13 cellular contexts compared by ENCODE assay signal in the genomic region with DNA sequence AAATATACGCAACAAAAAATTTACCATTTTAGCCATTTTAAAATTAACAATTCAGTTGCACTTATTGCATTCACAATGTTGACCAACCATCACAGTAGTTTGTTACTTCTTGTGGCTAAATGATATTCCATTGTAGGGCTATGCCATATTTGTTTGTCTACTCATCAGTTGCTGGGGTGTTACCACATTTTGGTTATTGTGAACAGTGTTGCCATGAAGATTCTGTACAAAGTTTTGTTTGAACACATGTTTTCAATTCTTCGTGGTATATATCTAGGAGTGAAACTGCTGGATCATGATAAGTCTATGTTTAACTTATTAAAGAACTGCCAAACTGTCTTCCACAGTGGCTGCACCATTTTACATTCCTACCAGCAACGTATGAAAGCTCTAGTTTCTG. TPM values are rescaled to one million over a fixed set of nuclear protein-coding genes. Genes with fewer than 3 reads are reported as not detected.
"Had no signal": no experiment of that assay in that cellular context is flagged by ENCODE, and none has a peak within 500 bp of the region (broad histone marks: within the 10 kb centered on the region; RNA-seq: fewer than 3 reads in every experiment).

No MANE protein-coding gene starts in this region.

- DNase-seq: activated effector memory CD4-positive, alpha-beta T cell treated with anti-CD3 and anti-CD28 coated beads, Interleukin-2, amount 50 U/mL, for 16 hours; esophagus squamous epithelium; glutamatergic neuron; ovary; stimulated activated CD4-positive, alpha-beta T cell treated with anti-CD3 and anti-CD28 coated beads, Interleukin-15, amount 100 ng/mL, for 24 hours; stimulated activated CD4-positive, alpha-beta T cell treated with anti-CD3 and anti-CD28 coated beads, Interleukin-4, amount 100 ng/mL, for 24 hours; stimulated activated naive CD8-positive, alpha-beta T cell treated with anti-CD3 and anti-CD28 coated beads, Interleukin-15, amount 100 ng/mL, for 72 hours; thyroid gland had no signal

- H3K4me1 Mint-ChIP-seq: mesothelial cell of epicardium; neural progenitor cell; stimulated activated naive CD8-positive, alpha-beta T cell treated with anti-CD3 and anti-CD28 coated beads, Interleukin-15, amount 100 ng/mL, for 72 hours had no signal

- H3K9ac ChIP-seq: neural progenitor cell had no signal

- H3K36me3 ChIP-seq: breast epithelium, esophagus squamous epithelium, neural progenitor cell, ovary, thyroid gland had no signal

- H2AFZ ChIP-seq: neural progenitor cell had no signal

- H3K36me3 Mint-ChIP-seq: mesothelial cell of epicardium, neural progenitor cell had no signal

- H3K27ac ChIP-seq: breast epithelium, esophagus squamous epithelium, neural progenitor cell, ovary, thyroid gland had no signal

- H3K4me2 ChIP-seq: neural progenitor cell had no signal

- H3K4me3 Mint-ChIP-seq: mesothelial cell of epicardium; neural progenitor cell; stimulated activated naive CD8-positive, alpha-beta T cell treated with anti-CD3 and anti-CD28 coated beads, Interleukin-15, amount 100 ng/mL, for 72 hours; T-helper 2 cell treated with Interferon-gamma antibody and Interleukin-4, amounts not matched to agents 5 μg/mL and 100 μg/mL, for 36 hours had no signal

- H3K9me3 ChIP-seq: esophagus squamous epithelium, ovary, thyroid gland had no signal

- H3K4me1 ChIP-seq: breast epithelium, esophagus squamous epithelium, neural progenitor cell, thyroid gland had no signal

- H3K27me3 ChIP-seq: breast epithelium, esophagus squamous epithelium, neural progenitor cell, ovary, thyroid gland had no signal

- H3K4me3 ChIP-seq: breast epithelium, esophagus squamous epithelium, neural progenitor cell, ovary, thyroid gland had no signal

- H3K27ac Mint-ChIP-seq: activated naive CD4-positive, alpha-beta T cell treated with anti-CD3 and anti-CD28 coated beads, Interleukin-2, amount 50 U/mL, for 72 hours; mesothelial cell of epicardium; neural progenitor cell; stimulated activated naive CD8-positive, alpha-beta T cell treated with anti-CD3 and anti-CD28 coated beads, Interleukin-15, amount 100 ng/mL, for 72 hours; T-helper 2 cell treated with Interferon-gamma antibody and Interleukin-4, amounts not matched to agents 5 μg/mL and 100 μg/mL, for 36 hours had no signal

RNA-seq across cellular contexts. Expression of gene ZNF365, which starts 46.3 kb away (rescaled TPM):
- total RNA-seq: activated naive CD4-positive, alpha-beta T cell treated with anti-CD3 and anti-CD28 coated beads, Interleukin-2, amount 50 U/mL, for 72 hours; mesothelial cell of epicardium had no signal
